8 cellular contexts compared by ENCODE assay signal in genomic region chr14:55332654-55333570, GRCh38.
DNase-seq lines count a peak whose midpoint lies in the region; ATAC-seq and TF ChIP-seq lines count a peak whose summit lies in the region.

No MANE protein-coding gene starts in this region.

- TF ChIP-seq CTCF in GM12865 (IDR thresholded peaks at IDR 0.05; ENCODE audit: insufficient read depth, low read depth, low read length, missing control alignments) (no peak), mucosa of descending colon (IDR thresholded peaks at IDR 0.05) (no peak)

- H3K4me1 Mint-ChIP-seq in T-cell: peaks cover 83 to 87% (median 85%) of the 10 kb centered on the region in 3 donors

- no peaks in the 10 kb centered on the region for H3K9me3 Mint-ChIP-seq in T-cell

- H3K27ac Mint-ChIP-seq in T-cell: peak overlapping the region; percentile 94 to 97

- H3K4me1 ChIP-seq in mucosa of descending colon (ENCODE audit: low read depth) (peaks cover 54% of the 10 kb centered on the region), GM23248 (ENCODE audit: insufficient read depth) (peaks cover 19% of the 10 kb centered on the region)

- no peaks in the 10 kb centered on the region for H3K27me3 Mint-ChIP-seq in T-cell

- CTCF ChIA-PET in T-cell (lab: Charles Lee): interaction anchor here (0.5 to 2.8 kb wide), 20 partner anchors 14 to 937 kb away, joined by 3 to 35 read pairs (median 4); partner anchors contain the start of gene FBXO34 (in 1 of the 2)

- H3K27ac ChIP-seq in GM23248: no peak overlapping the region

- POLR2A ChIA-PET in T-cell (lab: Charles Lee): interaction anchor here (0.6 to 1.3 kb wide), 6 partner anchors 21 to 785 kb away, joined by 3 to 6 read pairs (median 4); no protein-coding TSS in a partner anchor

- peak overlapping the region; percentile 75 to 84 (median 83) for H3K4me3 Mint-ChIP-seq in T-cell

- H2AFZ ChIP-seq in GM23248: no peak overlapping the region

- intact Hi-C loops in mucosa of descending colon (cut with DNase I, micrococcal nuclease): no loop called here

- H3K4me3 ChIP-seq in GM12865 (ENCODE audit: low read depth, low read length): peak overlapping the region; percentile 27
- no peak overlapping the region for H3K4me3 ChIP-seq in mucosa of descending colon
- H3K4me3 ChIP-seq in GM23248: no peak overlapping the region

- in situ Hi-C loops in GM23248 (cut with MboI): no loop called here

- H3K27me3 ChIP-seq in GM23248 (replicated peaks; ENCODE audit: insufficient read depth): no peaks in the 10 kb centered on the region

- no peaks in the 10 kb centered on the region for H3K36me3 ChIP-seq in mucosa of descending colon (ENCODE audit: low read depth)
- H3K36me3 ChIP-seq in GM23248 (ENCODE audit: low read depth): no peaks in the 10 kb centered on the region

- H3K36me3 Mint-ChIP-seq in T-cell: no peaks in the 10 kb centered on the region

- H3K79me2 ChIP-seq in GM23248 (ENCODE audit: insufficient read depth): peaks cover 85% of the 10 kb centered on the region

- H3K9me2 ChIP-seq in GM23248 (ENCODE audit: insufficient read depth): no peaks in the 10 kb centered on the region

- ATAC-seq in GM21723 (IDR thresholded peaks at IDR 0.05; ENCODE audit: unreplicated experiment): peak; percentile 47
- peak; percentile 45 to 69 (median 63) for ATAC-seq in T-cell (replicated peaks in 1 of 4)
- peak; percentile 27 for ATAC-seq in mucosa of descending colon

- H4K20me1 ChIP-seq in GM23248 (ENCODE audit: insufficient read depth): no peaks in the 10 kb centered on the region; the same call in 1 of the 2 replicates

- peaks cover 17% of the 10 kb centered on the region for H3F3A ChIP-seq in GM23248 (ENCODE audit: insufficient read depth)

- WGBS in GM23248 (ENCODE audit: low coverage in 1 of 2, low lambda C conversion rate in 2 of 2, missing lambda C conversion rate in 2 of 2), 2 experiments: 97 to 98% methylated on average over 7 of the region's 7 CpGs

- H3K9me3 ChIP-seq in mucosa of descending colon (no peaks in the 10 kb centered on the region), GM23248 (ENCODE audit: low read depth) (no peaks in the 10 kb centered on the region)

- H3K4me2 ChIP-seq in GM23248 (ENCODE audit: unreplicated experiment): no peak overlapping the region

- peak; percentile 61 for DNase-seq in GM12865 (ENCODE audit: low read depth)
- DNase-seq in T-cell: peak in 4 of 34 experiments; percentile 7 to 22 (median 17)
- no peak for DNase-seq in mucosa of descending colon
- DNase-seq in dermis blood vessel endothelial cell: no peak
- DNase-seq in GM19238 (ENCODE audit: insufficient read length, low spot score): no peak
- no peak for DNase-seq in NCI-H1694 (lab: John Stamatoyannopoulos, UW)
- no peak for DNase-seq in GM23248

- H3K9ac ChIP-seq in GM23248: no peak overlapping the region
